22 cellular contexts compared by ENCODE assay signal in genomic region chr11:101612481-101612880, GRCh38. TPM values are rescaled to one million over a fixed set of nuclear protein-coding genes. Genes with fewer than 3 reads are reported as not detected.
"Had no signal": no experiment of that assay in that cellular context is flagged by ENCODE, and none has a peak within 500 bp of the region (broad histone marks: within the 10 kb centered on the region; RNA-seq: fewer than 3 reads in every experiment).

No MANE protein-coding gene starts in this region.

- H3K9me3 Mint-ChIP-seq: activated naive CD4-positive, alpha-beta T cell treated with anti-CD3 and anti-CD28 coated beads for 36 hours; activated T-helper 17 cell treated with anti-CD3 and anti-CD28 coated beads, Interleukin-2, amount 50 U/mL, for 72 hours had no signal

- H3K4me3 ChIP-seq: cardiac muscle cell, PC-9 had no signal

- H3K27ac ChIP-seq: brain microvascular endothelial cell, cardiac muscle cell, PC-9, VCaP had no signal

- ATAC-seq: activated CD4-positive, alpha-beta T cell treated with anti-CD3 and anti-CD28 coated beads for 36 hours; activated T-helper 17 cell treated with anti-CD3 and anti-CD28 coated beads, Interleukin-2, amount 50 U/mL, for 72 hours had no signal

- H3K4me2 ChIP-seq: PC-9 had no signal

- H3K36me3 ChIP-seq: brain microvascular endothelial cell, cardiac muscle cell had no signal

- H3K27me3 ChIP-seq: brain microvascular endothelial cell, cardiac muscle cell had no signal

- H3K36me3 Mint-ChIP-seq: activated naive CD8-positive, alpha-beta T cell had no signal

- H3K27ac Mint-ChIP-seq: activated CD4-positive, alpha-beta memory T cell treated with anti-CD3 and anti-CD28 coated beads, Interleukin-2, amount 10 ng/mL, durations not matched to agents 7 days and 5 days; activated CD4-positive, alpha-beta T cell treated with anti-CD3 and anti-CD28 coated beads for 36 hours; activated naive CD4-positive, alpha-beta T cell treated with anti-CD3 and anti-CD28 coated beads for 36 hours; activated naive CD8-positive, alpha-beta T cell; activated T-helper 17 cell treated with anti-CD3 and anti-CD28 coated beads, Interleukin-2, amount 50 U/mL, for 72 hours had no signal

- H3K4me1 Mint-ChIP-seq: activated CD4-positive, alpha-beta memory T cell treated with anti-CD3 and anti-CD28 coated beads, Interleukin-2, amount 10 ng/mL, durations not matched to agents 7 days and 5 days; activated CD4-positive, alpha-beta T cell treated with anti-CD3 and anti-CD28 coated beads for 36 hours; activated T-helper 17 cell treated with anti-CD3 and anti-CD28 coated beads, Interleukin-2, amount 50 U/mL, for 72 hours had no signal

- H3K27me3 Mint-ChIP-seq: activated CD4-positive, alpha-beta memory T cell treated with anti-CD3 and anti-CD28 coated beads, Interleukin-2, amount 10 ng/mL, durations not matched to agents 7 days and 5 days; activated CD4-positive, alpha-beta T cell treated with anti-CD3 and anti-CD28 coated beads for 36 hours; activated naive CD8-positive, alpha-beta T cell; activated T-helper 17 cell treated with anti-CD3 and anti-CD28 coated beads, Interleukin-2, amount 50 U/mL, for 72 hours had no signal

- H3K4me3 Mint-ChIP-seq: activated CD4-positive, alpha-beta memory T cell treated with anti-CD3 and anti-CD28 coated beads, Interleukin-2, amount 10 ng/mL, durations not matched to agents 7 days and 5 days; activated CD4-positive, alpha-beta T cell treated with anti-CD3 and anti-CD28 coated beads for 36 hours; activated naive CD4-positive, alpha-beta T cell treated with anti-CD3 and anti-CD28 coated beads for 36 hours; activated naive CD8-positive, alpha-beta T cell; activated T-helper 17 cell treated with anti-CD3 and anti-CD28 coated beads, Interleukin-2, amount 50 U/mL, for 72 hours had no signal

- DNase-seq: activated CD4-positive, alpha-beta memory T cell treated with anti-CD3 and anti-CD28 coated beads, Interleukin-2, amount 10 ng/mL, durations not matched to agents 7 days and 5 days; activated CD4-positive, alpha-beta T cell treated with anti-CD3 and anti-CD28 coated beads for 36 hours; activated CD4-positive, alpha-beta T cell treated with anti-CD3 and anti-CD28 coated beads, Interleukin-2, amount 50 U/mL, for 1 hour; activated gamma-delta T cell; activated naive CD4-positive, alpha-beta T cell treated with anti-CD3 and anti-CD28 coated beads for 36 hours; activated T-cell treated with anti-CD3 and anti-CD28 coated beads for 4 hours; activated T-cell treated with anti-CD3 and anti-CD28 coated beads, Interleukin-2, amount 50 U/mL, for 48 hours; brain microvascular endothelial cell; NCI-H1092; NCI-H1417; NCI-H1930; NCI-H446; NCI-H524; PC-9; SIG-M5; T-helper 1 cell had no signal

RNA-seq across cellular contexts. Expression of gene TRPC6, which starts 28.7 kb away (rescaled TPM):
- total RNA-seq: activated CD4-positive, alpha-beta memory T cell treated with anti-CD3 and anti-CD28 coated beads, Interleukin-2, amount 10 ng/mL, durations not matched to agents 7 days and 5 days; activated CD4-positive, alpha-beta T cell treated with anti-CD3 and anti-CD28 coated beads for 36 hours; activated CD8-positive, alpha-beta memory T cell treated with anti-CD3 and anti-CD28 coated beads for 36 hours; activated naive CD4-positive, alpha-beta T cell treated with anti-CD3 and anti-CD28 coated beads for 36 hours; activated T-helper 17 cell treated with anti-CD3 and anti-CD28 coated beads, Interleukin-2, amount 50 U/mL, for 72 hours; cardiac muscle cell; PC-9; T-helper 2 cell treated with Interferon-gamma antibody and Interleukin-4, amounts not matched to agents 100 ng/mL and 5 ng/mL, for 36 hours had no signal
- polyA plus RNA-seq: cardiac muscle cell had no signal
